8 cellular contexts compared by ENCODE assay signal in genomic region chr15:74870496-74871213, GRCh38. TPM values are rescaled to one million over a fixed set of nuclear protein-coding genes. Genes with fewer than 3 reads are reported as not detected.
DNase-seq lines count a peak whose midpoint lies in the region; ATAC-seq and TF ChIP-seq lines count a peak whose summit lies in the region.

No MANE protein-coding gene starts in this region.

- H3K9ac ChIP-seq in colonic mucosa (ENCODE audit: low read depth in 2 of 2, low read length in 2 of 2) (peak overlapping the region; percentile 40 to 83), neuronal stem cell (ENCODE audit: low read depth, low read length, poor library complexity) (no peak overlapping the region)

- H3K9me3 ChIP-seq in CD8-positive, alpha-beta T cell (ENCODE audit: low read length): no peaks in the 10 kb centered on the region
- no peaks in the 10 kb centered on the region for H3K9me3 ChIP-seq in colonic mucosa
- peaks cover 1 to 13% of the 10 kb centered on the region in 2 donors for H3K9me3 ChIP-seq in neuronal stem cell (replicated peaks in 1 of 2; ENCODE audit: control insufficient read depth in 2 of 2, insufficient read depth in 1 of 2, low read depth in 1 of 2, low read length in 2 of 2)

- H3K9me3 Mint-ChIP-seq in CD8-positive, alpha-beta T cell: no peaks in the 10 kb centered on the region
- H3K9me3 Mint-ChIP-seq in neural crest cell: no peaks in the 10 kb centered on the region

- no peak overlapping the region for H2AFZ ChIP-seq in neuronal stem cell (ENCODE audit: low read length)

- H3K18ac ChIP-seq in neuronal stem cell (ENCODE audit: low read length): no peak overlapping the region

- no peak overlapping the region for H3K4ac ChIP-seq in neuronal stem cell (ENCODE audit: low read length)

- H3K14ac ChIP-seq in neuronal stem cell (ENCODE audit: low read length): no peak overlapping the region

- no peaks in the 10 kb centered on the region for H3K27me3 ChIP-seq in CD8-positive, alpha-beta T cell (ENCODE audit: insufficient read depth, low read length)
- H3K27me3 ChIP-seq in colonic mucosa (no peaks in the 10 kb centered on the region), neuronal stem cell (ENCODE audit: control insufficient read depth in 3 of 3, insufficient read depth in 3 of 3, low read depth in 1 of 3, low read length in 3 of 3) (no peaks in the 10 kb centered on the region)

- H3K27me3 Mint-ChIP-seq in CD8-positive, alpha-beta T cell (ENCODE audit: low read depth): no peaks in the 10 kb centered on the region
- H3K27me3 Mint-ChIP-seq in neural crest cell (ENCODE audit: low read depth): no peaks in the 10 kb centered on the region

- TF ChIP-seq CTCF in CD8-positive, alpha-beta T cell (IDR thresholded peaks at IDR 0.05): no peak
- TF ChIP-seq CTCF in colonic mucosa (IDR thresholded peaks at IDR 0.05) (no peak), neural crest cell (conservative IDR thresholded peaks at IDR 0.05) (no peak)

- H2BK5ac ChIP-seq in neuronal stem cell (ENCODE audit: low read length): no peak overlapping the region

- H3K4me3 ChIP-seq in CD8-positive, alpha-beta T cell (ENCODE audit: low read depth, low read length): no peak overlapping the region
- H3K4me3 ChIP-seq in colonic mucosa (peak overlapping the region; percentile 3), neuronal stem cell (ENCODE audit: low read length in 2 of 2) (no peak overlapping the region)

- no peak overlapping the region for H2AK5ac ChIP-seq in neuronal stem cell (ENCODE audit: low read depth, low read length)

- H2BK120ac ChIP-seq in neuronal stem cell (ENCODE audit: low read depth, low read length): no peak overlapping the region

- H3K27ac ChIP-seq in CD8-positive, alpha-beta T cell (ENCODE audit: low read depth, low read length): no peak overlapping the region
- H3K27ac ChIP-seq in colonic mucosa (peak overlapping the region; percentile 92), neuronal stem cell (replicated peaks; ENCODE audit: low read length) (no peak overlapping the region)

- no peak overlapping the region for H2BK12ac ChIP-seq in neuronal stem cell (ENCODE audit: low read length)

- DNase-seq in CD8-positive, alpha-beta T cell: no peak
- DNase-seq in MV-4-11 (lab: John Stamatoyannopoulos, UW): peak; percentile 45
- no peak for DNase-seq in colonic mucosa
- no peak for DNase-seq in neural crest cell (ENCODE audit: low read depth, low spot score)
- no peak for DNase-seq in stimulated activated CD4-positive, alpha-beta T cell treated with anti-CD3 and anti-CD28 coated beads, Interleukin-4, amount 100 ng/mL, for 4 hours
- no peak for DNase-seq in neuronal stem cell (ENCODE audit: low spot score)

- H3K36me3 Mint-ChIP-seq in CD8-positive, alpha-beta T cell: peaks cover 40% of the 10 kb centered on the region
- H3K36me3 Mint-ChIP-seq in neural crest cell (ENCODE audit: low read depth): peaks cover 6% of the 10 kb centered on the region

- H3K4me1 Mint-ChIP-seq in CD8-positive, alpha-beta T cell (ENCODE audit: low read depth): peaks cover 69% of the 10 kb centered on the region
- peaks cover 33% of the 10 kb centered on the region for H3K4me1 Mint-ChIP-seq in neural crest cell

- no peak overlapping the region for H4K8ac ChIP-seq in neuronal stem cell (ENCODE audit: low read depth, low read length)

- peak overlapping the region; percentile 75 for H3K4me3 Mint-ChIP-seq in CD8-positive, alpha-beta T cell
- H3K4me3 Mint-ChIP-seq in neural crest cell: peak overlapping the region; percentile 69

- H3K23ac ChIP-seq in neuronal stem cell (ENCODE audit: low read depth, low read length, poor library complexity): no peak overlapping the region

- H4K91ac ChIP-seq in neuronal stem cell (ENCODE audit: low read depth, low read length, poor library complexity): no peak overlapping the region

- no CpG with 5 or more reads among the region's 6 CpGs for WGBS in neuronal stem cell (ENCODE audit: extremely low coverage in 2 of 2, insufficient read length in 2 of 2, insufficient replicate concordance in 1 of 2), 2 donors

- no peak overlapping the region for H2BK15ac ChIP-seq in neuronal stem cell (ENCODE audit: low read length)

- no peak for ATAC-seq in CD8-positive, alpha-beta T cell
- ATAC-seq in GM21390 (IDR thresholded peaks at IDR 0.05; ENCODE audit: unreplicated experiment): no peak
- ATAC-seq in GM21423 (IDR thresholded peaks at IDR 0.05; ENCODE audit: unreplicated experiment): no peak

- no peaks in the 10 kb centered on the region for H3K36me3 ChIP-seq in CD8-positive, alpha-beta T cell (ENCODE audit: insufficient read depth, low read length)
- H3K36me3 ChIP-seq in colonic mucosa (no peaks in the 10 kb centered on the region), neuronal stem cell (replicated peaks in 1 of 2; ENCODE audit: control insufficient read depth in 2 of 2, insufficient read depth in 2 of 2, low read length in 2 of 2) (peaks cover 7 to 36% of the 10 kb centered on the region in 2 donors)

- H3K4me1 ChIP-seq in CD8-positive, alpha-beta T cell (ENCODE audit: insufficient read depth, low read length): peaks cover 68% of the 10 kb centered on the region
- peaks cover 43% of the 10 kb centered on the region for H3K4me1 ChIP-seq in colonic mucosa
- peaks cover 3 to 4% of the 10 kb centered on the region in 2 donors for H3K4me1 ChIP-seq in neuronal stem cell (ENCODE audit: control insufficient read depth in 2 of 2, insufficient read depth in 1 of 2, low read depth in 1 of 2, low read length in 2 of 2)

- intact Hi-C loops in CD8-positive, alpha-beta T cell (cut with DNase I, micrococcal nuclease): loop anchor here (5.0 kb wide), 1 partner anchor 37 kb away; the partner anchor contains the start of gene FAM219B (in 2 of the 2)
- intact Hi-C loops in colonic mucosa (cut with DNase I): no loop called here

- H3K79me1 ChIP-seq in neuronal stem cell (ENCODE audit: low read depth, low read length): peaks cover 8% of the 10 kb centered on the region

- CTCF ChIA-PET in CD8-positive, alpha-beta T cell (lab: Charles Lee): interaction anchor here (0.8 to 4.0 kb wide), 13 partner anchors 9 to 235 kb away, joined by 3 to 22 read pairs (median 4); no protein-coding TSS in a partner anchor

- no peak overlapping the region for H3K4me2 ChIP-seq in neuronal stem cell (ENCODE audit: insufficient read depth, low read length, poor library complexity, severe bottlenecking)

- POLR2A ChIA-PET in CD8-positive, alpha-beta T cell (lab: Charles Lee): interaction anchor here (0.7 to 2.2 kb wide), 7 partner anchors 9 to 93 kb away, joined by 3 to 16 read pairs (median 7); partner anchors contain the start of genes FAM219B and ULK3

- H3K27ac Mint-ChIP-seq in CD8-positive, alpha-beta T cell: peak overlapping the region; percentile 89
- no peak overlapping the region for H3K27ac Mint-ChIP-seq in neural crest cell (ENCODE audit: unreplicated experiment)

RNA-seq across cellular contexts. Expression of gene SCAMP2, which starts 2.5 kb away (rescaled TPM):
- total RNA-seq in CD8-positive, alpha-beta T cell: 10 to 100 TPM; 48.7 to 57.2 TPM
- total RNA-seq in colonic mucosa (100 to 1,000 TPM; 152 to 204 TPM), neural crest cell (40.4 and 42.0 TPM in 2 replicates)
- polyA plus RNA-seq in neuronal stem cell (2013, experiment 1 of 2): 40.9 TPM
- 46.5 TPM for polyA plus RNA-seq in neuronal stem cell (2013, experiment 2 of 2)

RNA-seq across cellular contexts. Expression of gene MPI, which starts 19.2 kb away (rescaled TPM):
- total RNA-seq in CD8-positive, alpha-beta T cell: 10 to 100 TPM; 18.3 to 19.9 TPM
- total RNA-seq in colonic mucosa (10 to 100 TPM; 50.7 to 68.0 TPM), neural crest cell (42.6 and 43.8 TPM in 2 replicates)
- 30.2 TPM for polyA plus RNA-seq in neuronal stem cell (2013, experiment 1 of 2)
- polyA plus RNA-seq in neuronal stem cell (2013, experiment 2 of 2): 33.1 TPM

RNA-seq across cellular contexts. Expression of gene ULK3, which starts 27.7 kb away (rescaled TPM):
- 10 to 100 TPM; 34.3 to 35.1 TPM for total RNA-seq in CD8-positive, alpha-beta T cell
- 10 to 100 TPM; 45.6 to 50.7 TPM for total RNA-seq in colonic mucosa
- 48.4 TPM in 2 replicates for total RNA-seq in neural crest cell
- 16.2 TPM for polyA plus RNA-seq in neuronal stem cell (2013, experiment 1 of 2)
- polyA plus RNA-seq in neuronal stem cell (2013, experiment 2 of 2): 15.9 TPM

RNA-seq across cellular contexts. Expression of gene FAM219B, which starts 36.0 kb away (rescaled TPM):
- 10 to 100 TPM; 18.6 to 22.1 TPM for total RNA-seq in CD8-positive, alpha-beta T cell
- 10 to 100 TPM; 44.7 to 54.2 TPM for total RNA-seq in colonic mucosa
- total RNA-seq in neural crest cell: 128 and 138 TPM in 2 replicates
- polyA plus RNA-seq in neuronal stem cell (2013, experiment 1 of 2): 63.9 TPM
- polyA plus RNA-seq in neuronal stem cell (2013, experiment 2 of 2): 61.0 TPM

RNA-seq across cellular contexts. Expression of gene CPLX3, which starts 44.2 kb away (rescaled TPM):
- total RNA-seq in CD8-positive, alpha-beta T cell: under 1 TPM; 0.19 to 0.36 TPM
- not detected for total RNA-seq in colonic mucosa
- total RNA-seq in neural crest cell: not detected in 2 replicates
- polyA plus RNA-seq in neuronal stem cell (2013, experiment 1 of 2): 0.03 TPM
- 0.03 TPM for polyA plus RNA-seq in neuronal stem cell (2013, experiment 2 of 2)
